17 cellular contexts compared by ENCODE assay signal in genomic region chr14:69553221-69553620, GRCh38.
DNase-seq lines count a peak whose midpoint lies in the region; ATAC-seq and TF ChIP-seq lines count a peak whose summit lies in the region.
"Had no signal": no experiment of that assay in that cellular context is flagged by ENCODE, and none has a peak within 500 bp of the region (broad histone marks: within the 10 kb centered on the region; RNA-seq: fewer than 3 reads in every experiment).

No MANE protein-coding gene starts in this region.

- in situ Hi-C loops in brain microvascular endothelial cell (cut with HindIII; ENCODE audit: low pct_ligation_motif_present, low sequenced_read_pairs) = no loop called here

- DNase-seq in AG10803 (ENCODE audit: low read depth) = peak; percentile 82
- DNase-seq in HL-60 (ENCODE audit: low read depth in 1 of 2, low spot score in 1 of 2) = peak; percentile 20 to 45
- DNase-seq in brain microvascular endothelial cell = peak; percentile 51
- peak; percentile 31 for DNase-seq in kidney tubule cell (ENCODE audit: low spot score)
- DNase-seq in NCI-H2081 (lab: John Stamatoyannopoulos, UW) = no peak
- no peak for DNase-seq in activated CD4-positive, alpha-beta T cell treated with anti-CD3 and anti-CD28 coated beads, Interleukin-2, amount 50 U/mL, for 4 hours
- DNase-seq: activated CD4-positive, alpha-beta memory T cell treated with anti-CD3 and anti-CD28 coated beads for 36 hours; DND-41; immature natural killer cell; midbrain; SK-N-SH; stomach had no signal

- no peak for TF ChIP-seq CTCF in AG10803 (conservative IDR thresholded peaks at IDR 0.05; ENCODE audit: low read length)
- TF ChIP-seq CTCF in HL-60 (IDR thresholded peaks at IDR 0.05; ENCODE audit: insufficient read depth, low read length) = no peak
- TF ChIP-seq CTCF in brain microvascular endothelial cell (IDR thresholded peaks at IDR 0.05; ENCODE audit: low read depth, low read length, missing control alignments) = no peak

- no peak overlapping the region for H3K27ac ChIP-seq in HL-60 (replicated peaks)
- no peak overlapping the region for H3K27ac ChIP-seq in brain microvascular endothelial cell
- H3K27ac ChIP-seq: adrenal gland, BLaER1, skin epidermis, stomach had no signal

- H3K36me3 ChIP-seq in brain microvascular endothelial cell (replicated peaks) = no peaks in the 10 kb centered on the region
- H3K36me3 ChIP-seq: adrenal gland, BLaER1, stomach had no signal

- H3K4me3 ChIP-seq in AG10803 (ENCODE audit: low read length) (no peak overlapping the region), HL-60 (replicated peaks; ENCODE audit: insufficient read depth, low read length) (no peak overlapping the region), brain microvascular endothelial cell (ENCODE audit: low read depth, low read length) (no peak overlapping the region)
- H3K4me3 ChIP-seq: adrenal gland, BLaER1, skin epidermis, stomach had no signal

- H3K27me3 ChIP-seq in HL-60 (ENCODE audit: insufficient read depth, poor library complexity, severe bottlenecking) = no peaks in the 10 kb centered on the region
- H3K27me3 ChIP-seq in brain microvascular endothelial cell (replicated peaks) = peaks cover 3% of the 10 kb centered on the region
- H3K27me3 ChIP-seq: BLaER1 had no signal

- ATAC-seq in HG03571 (IDR thresholded peaks at IDR 0.05; ENCODE audit: unreplicated experiment) (no peak), HG02852 (IDR thresholded peaks at IDR 0.05; ENCODE audit: unreplicated experiment) (no peak)

Comparison
In these comparisons a context has a peak if more than half of its experiments do, and no peak if none do; other contexts are left out.
1. DNase-seq: peak in AG10803 (single experiment), HL-60 (2 of 2), brain microvascular endothelial cell (single experiment) and kidney tubule cell (single experiment); none in NCI-H2081 (0 of 2) and activated CD4-positive, alpha-beta T cell treated with anti-CD3 and anti-CD28 coated beads, Interleukin-2, amount 50 U/mL, for 4 hours (0 of 2).